15 cellular contexts compared by ENCODE assay signal in the genomic region with DNA sequence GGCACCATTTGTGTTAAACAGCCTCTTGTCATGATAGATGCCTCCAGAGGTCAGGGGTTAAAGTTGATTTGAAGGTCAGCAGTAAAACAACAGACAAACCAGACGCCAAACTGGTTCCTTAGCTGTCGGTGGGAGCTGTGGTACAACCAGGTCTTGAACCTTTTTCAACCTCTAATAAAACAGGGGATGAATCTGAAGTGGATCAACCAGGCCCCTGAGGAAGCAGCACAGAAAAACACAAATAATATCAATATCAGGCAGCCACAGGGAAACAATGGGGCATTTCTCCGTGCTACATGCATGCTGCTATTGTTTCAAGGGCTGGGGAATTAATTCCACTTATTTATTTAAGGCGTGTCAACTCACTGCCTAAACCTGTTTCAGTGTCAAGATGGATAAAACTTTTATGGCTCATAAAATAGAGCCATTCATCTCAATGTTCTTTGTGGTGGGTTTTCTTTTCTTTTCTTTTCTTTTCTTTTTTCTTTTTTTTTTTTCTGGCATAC.
A peak's percentile ranks its signal among the peaks of the same experiment; 100 is the strongest.
DNase-seq lines count a peak whose midpoint lies in the region; ATAC-seq and TF ChIP-seq lines count a peak whose summit lies in the region.
"Had no signal": no experiment of that assay in that cellular context is flagged by ENCODE, and none has a peak within 500 bp of the region (broad histone marks: within the 10 kb centered on the region; RNA-seq: fewer than 3 reads in every experiment).

No MANE protein-coding gene starts in this region.

- H3K9me3 ChIP-seq in SK-N-SH (no peaks in the 10 kb centered on the region), vagina (no peaks in the 10 kb centered on the region)
- H3K9me3 ChIP-seq: SJSA1, upper lobe of right lung had no signal

- H2AFZ ChIP-seq in SK-N-SH (ENCODE audit: low read depth) = no peak overlapping the region

- H3K27ac ChIP-seq in SK-N-SH (ENCODE audit: low read depth in 2 of 2, low read length in 1 of 2) (peak overlapping the region in 1 of 2 experiments; percentile 79; a peak in 2 of 4 replicates), cingulate gyrus (ENCODE audit: low read depth, low read length) (peak overlapping the region; percentile 1), vagina (peak overlapping the region; percentile 53)
- H3K27ac ChIP-seq: SJSA1, upper lobe of right lung had no signal

- no peaks in the 10 kb centered on the region for H3F3A ChIP-seq in SK-N-SH (replicated peaks; ENCODE audit: insufficient read depth)

- H3K36me3 ChIP-seq in SK-N-SH (replicated peaks in 1 of 2; ENCODE audit: control insufficient read depth in 1 of 2, insufficient read depth in 2 of 2, low read length in 1 of 2) (no peaks in the 10 kb centered on the region), vagina (no peaks in the 10 kb centered on the region)
- H3K36me3 ChIP-seq: SJSA1, upper lobe of right lung had no signal

- TF ChIP-seq EP300 in SK-N-SH (IDR thresholded peaks at IDR 0.05; ENCODE audit: borderline replicate concordance in 1 of 2, low read depth in 1 of 2, low read length in 1 of 2) = no peak

- no peaks in the 10 kb centered on the region for H3K36me3 Mint-ChIP-seq in mesothelial cell of epicardium

- no peaks in the 10 kb centered on the region for H4K20me1 ChIP-seq in SK-N-SH (ENCODE audit: insufficient read depth)

- H3K4me1 ChIP-seq in SK-N-SH (ENCODE audit: control insufficient read depth in 1 of 2, insufficient read depth in 2 of 2, low read depth in 1 of 2, low read length in 1 of 2) = peaks cover 0 to 22% of the 10 kb centered on the region in 2 experiments; a peak in 3 of 4 replicates
- peaks cover 12% of the 10 kb centered on the region for H3K4me1 ChIP-seq in vagina
- H3K4me1 ChIP-seq: SJSA1, upper lobe of right lung had no signal

- no peak for TF ChIP-seq POLR2A in vagina (IDR thresholded peaks at IDR 0.05)

- DNase-seq in SK-N-SH (no peak), mesothelial cell of epicardium (ENCODE audit: low spot score in 2 of 2, unreplicated experiment in 2 of 2) (no peak), vagina (ENCODE audit: extremely low spot score in 2 of 2) (no peak), NCI-H2029 treated with DMSO at 0.1 percent for 48 hours (lab: John Stamatoyannopoulos, UW) (no peak)
- no peak for DNase-seq in activated CD4-positive, alpha-beta T cell treated with anti-CD3 and anti-CD28 coated beads, Interleukin-2, amount 50 U/mL, for 48 hours
- DNase-seq in effector CD8-positive, alpha-beta T cell (lab: John Stamatoyannopoulos, UW) = no peak
- DNase-seq: activated T-cell treated with anti-CD3 and anti-CD28 coated beads, Interleukin-2, amount 50 U/mL, for 48 hours; effector memory CD4-positive, alpha-beta T cell; EL; NCI-H82; upper lobe of right lung had no signal

- H3K9me2 ChIP-seq in SK-N-SH = no peaks in the 10 kb centered on the region

- peaks cover 89% of the 10 kb centered on the region for H3K4me1 Mint-ChIP-seq in mesothelial cell of epicardium

- H3K4me3 ChIP-seq in SK-N-SH (ENCODE audit: low read depth in 2 of 2, low read length in 1 of 2) (no peak overlapping the region), vagina (no peak overlapping the region)
- H3K4me3 ChIP-seq: SJSA1, upper lobe of right lung had no signal

- peak overlapping the region; percentile 32 for H3K4me3 Mint-ChIP-seq in mesothelial cell of epicardium

- H3K27me3 Mint-ChIP-seq in mesothelial cell of epicardium (ENCODE audit: low read depth) = no peaks in the 10 kb centered on the region

- H3K27me3 ChIP-seq in SK-N-SH (ENCODE audit: insufficient read depth) (no peaks in the 10 kb centered on the region), vagina (no peaks in the 10 kb centered on the region)
- H3K27me3 ChIP-seq: SJSA1, upper lobe of right lung had no signal

- TF ChIP-seq CTCF in SK-N-SH (IDR thresholded peaks at IDR 0.05) (no peak), mesothelial cell of epicardium (IDR thresholded peaks at IDR 0.05; ENCODE audit: unreplicated experiment) (no peak), vagina (IDR thresholded peaks at IDR 0.05) (no peak)

- H3K27ac Mint-ChIP-seq in mesothelial cell of epicardium = peak overlapping the region; percentile 86

- no peaks in the 10 kb centered on the region for H3K79me2 ChIP-seq in SK-N-SH (ENCODE audit: insufficient read depth)

- no peaks in the 10 kb centered on the region for H3K9me3 Mint-ChIP-seq in mesothelial cell of epicardium

- CTCF ChIA-PET in SK-N-SH (lab: Yijun Ruan, JAX) = interaction anchor here (0.6 to 1.8 kb wide), 7 partner anchors 8 to 1331 kb away, joined by 3 to 8 read pairs (median 3); no protein-coding TSS in a partner anchor

- no peak overlapping the region for H3K9ac ChIP-seq in SK-N-SH

- intact Hi-C loops in vagina (cut with DNase I) = no loop called here

- H3K4me2 ChIP-seq in SK-N-SH = no peak overlapping the region

- no peak for ATAC-seq in SK-N-SH treated with all-trans-retinoic acid at 6 μM for 48 hours
- ATAC-seq: activated CD4-positive, CD25-positive, alpha-beta regulatory T cell treated with anti-CD3 and anti-CD28 coated beads, Interleukin-2, amount 50 U/mL, for 24 hours; upper lobe of right lung had no signal

- POLR2A ChIA-PET in SK-N-SH (lab: Yijun Ruan, JAX) = interaction anchor here (1.8 kb wide), 1 partner anchor 267 kb away, joined by 4 read pairs; no protein-coding TSS in a partner anchor

- 63% methylated on average over 4 of the region's 4 CpGs for WGBS in SK-N-SH (ENCODE audit: low lambda C conversion rate)

- no peak for TF ChIP-seq RAD21 in SK-N-SH (IDR thresholded peaks at IDR 0.05; ENCODE audit: low read length)

TF ChIP-seq in SK-N-SH treated with all-trans-retinoic acid at 6 μM for 48 hours, 23 proteins besides CTCF, POLR2A, EP300 and RAD21:
- TF ChIP-seq, protein P1, sequence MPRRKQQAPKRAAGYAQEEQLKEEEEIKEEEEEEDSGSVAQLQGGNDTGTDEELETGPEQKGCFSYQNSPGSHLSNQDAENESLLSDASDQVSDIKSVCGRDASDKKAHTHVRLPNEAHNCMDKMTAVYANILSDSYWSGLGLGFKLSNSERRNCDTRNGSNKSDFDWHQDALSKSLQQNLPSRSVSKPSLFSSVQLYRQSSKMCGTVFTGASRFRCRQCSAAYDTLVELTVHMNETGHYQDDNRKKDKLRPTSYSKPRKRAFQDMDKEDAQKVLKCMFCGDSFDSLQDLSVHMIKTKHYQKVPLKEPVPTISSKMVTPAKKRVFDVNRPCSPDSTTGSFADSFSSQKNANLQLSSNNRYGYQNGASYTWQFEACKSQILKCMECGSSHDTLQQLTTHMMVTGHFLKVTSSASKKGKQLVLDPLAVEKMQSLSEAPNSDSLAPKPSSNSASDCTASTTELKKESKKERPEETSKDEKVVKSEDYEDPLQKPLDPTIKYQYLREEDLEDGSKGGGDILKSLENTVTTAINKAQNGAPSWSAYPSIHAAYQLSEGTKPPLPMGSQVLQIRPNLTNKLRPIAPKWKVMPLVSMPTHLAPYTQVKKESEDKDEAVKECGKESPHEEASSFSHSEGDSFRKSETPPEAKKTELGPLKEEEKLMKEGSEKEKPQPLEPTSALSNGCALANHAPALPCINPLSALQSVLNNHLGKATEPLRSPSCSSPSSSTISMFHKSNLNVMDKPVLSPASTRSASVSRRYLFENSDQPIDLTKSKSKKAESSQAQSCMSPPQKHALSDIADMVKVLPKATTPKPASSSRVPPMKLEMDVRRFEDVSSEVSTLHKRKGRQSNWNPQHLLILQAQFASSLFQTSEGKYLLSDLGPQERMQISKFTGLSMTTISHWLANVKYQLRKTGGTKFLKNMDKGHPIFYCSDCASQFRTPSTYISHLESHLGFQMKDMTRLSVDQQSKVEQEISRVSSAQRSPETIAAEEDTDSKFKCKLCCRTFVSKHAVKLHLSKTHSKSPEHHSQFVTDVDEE (CRISPR knock-in tag; IDR thresholded peaks at IDR 0.05) = 0 out of 2 replicates have a peak, but pooled peaks have one; percentile 54
- no peak for TF ChIP-seq TCF4 (CRISPR knock-in tag; IDR thresholded peaks at IDR 0.05; ENCODE audit: borderline replicate concordance)

TF ChIP-seq in SK-N-SH, 30 proteins besides CTCF, POLR2A, EP300 and RAD21:
- TF ChIP-seq, protein P2, sequence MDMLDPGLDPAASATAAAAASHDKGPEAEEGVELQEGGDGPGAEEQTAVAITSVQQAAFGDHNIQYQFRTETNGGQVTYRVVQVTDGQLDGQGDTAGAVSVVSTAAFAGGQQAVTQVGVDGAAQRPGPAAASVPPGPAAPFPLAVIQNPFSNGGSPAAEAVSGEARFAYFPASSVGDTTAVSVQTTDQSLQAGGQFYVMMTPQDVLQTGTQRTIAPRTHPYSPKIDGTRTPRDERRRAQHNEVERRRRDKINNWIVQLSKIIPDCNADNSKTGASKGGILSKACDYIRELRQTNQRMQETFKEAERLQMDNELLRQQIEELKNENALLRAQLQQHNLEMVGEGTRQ (IDR thresholded peaks at IDR 0.05; ENCODE audit: borderline replicate concordance, low read depth, low read length) = no peak
- TF ChIP-seq CHD2 (IDR thresholded peaks at IDR 0.05; ENCODE audit: low read length, partially characterized antibody) (no peak), TCF12 (IDR thresholded peaks at IDR 0.05) (no peak)
- TF ChIP-seq, protein P3, sequence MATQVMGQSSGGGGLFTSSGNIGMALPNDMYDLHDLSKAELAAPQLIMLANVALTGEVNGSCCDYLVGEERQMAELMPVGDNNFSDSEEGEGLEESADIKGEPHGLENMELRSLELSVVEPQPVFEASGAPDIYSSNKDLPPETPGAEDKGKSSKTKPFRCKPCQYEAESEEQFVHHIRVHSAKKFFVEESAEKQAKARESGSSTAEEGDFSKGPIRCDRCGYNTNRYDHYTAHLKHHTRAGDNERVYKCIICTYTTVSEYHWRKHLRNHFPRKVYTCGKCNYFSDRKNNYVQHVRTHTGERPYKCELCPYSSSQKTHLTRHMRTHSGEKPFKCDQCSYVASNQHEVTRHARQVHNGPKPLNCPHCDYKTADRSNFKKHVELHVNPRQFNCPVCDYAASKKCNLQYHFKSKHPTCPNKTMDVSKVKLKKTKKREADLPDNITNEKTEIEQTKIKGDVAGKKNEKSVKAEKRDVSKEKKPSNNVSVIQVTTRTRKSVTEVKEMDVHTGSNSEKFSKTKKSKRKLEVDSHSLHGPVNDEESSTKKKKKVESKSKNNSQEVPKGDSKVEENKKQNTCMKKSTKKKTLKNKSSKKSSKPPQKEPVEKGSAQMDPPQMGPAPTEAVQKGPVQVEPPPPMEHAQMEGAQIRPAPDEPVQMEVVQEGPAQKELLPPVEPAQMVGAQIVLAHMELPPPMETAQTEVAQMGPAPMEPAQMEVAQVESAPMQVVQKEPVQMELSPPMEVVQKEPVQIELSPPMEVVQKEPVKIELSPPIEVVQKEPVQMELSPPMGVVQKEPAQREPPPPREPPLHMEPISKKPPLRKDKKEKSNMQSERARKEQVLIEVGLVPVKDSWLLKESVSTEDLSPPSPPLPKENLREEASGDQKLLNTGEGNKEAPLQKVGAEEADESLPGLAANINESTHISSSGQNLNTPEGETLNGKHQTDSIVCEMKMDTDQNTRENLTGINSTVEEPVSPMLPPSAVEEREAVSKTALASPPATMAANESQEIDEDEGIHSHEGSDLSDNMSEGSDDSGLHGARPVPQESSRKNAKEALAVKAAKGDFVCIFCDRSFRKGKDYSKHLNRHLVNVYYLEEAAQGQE (IDR thresholded peaks at IDR 0.05; ENCODE audit: low read depth, low read length) = no peak
TF ChIP-seq in SK-N-SH: peak in this region for 0.
